In the genomic region with DNA sequence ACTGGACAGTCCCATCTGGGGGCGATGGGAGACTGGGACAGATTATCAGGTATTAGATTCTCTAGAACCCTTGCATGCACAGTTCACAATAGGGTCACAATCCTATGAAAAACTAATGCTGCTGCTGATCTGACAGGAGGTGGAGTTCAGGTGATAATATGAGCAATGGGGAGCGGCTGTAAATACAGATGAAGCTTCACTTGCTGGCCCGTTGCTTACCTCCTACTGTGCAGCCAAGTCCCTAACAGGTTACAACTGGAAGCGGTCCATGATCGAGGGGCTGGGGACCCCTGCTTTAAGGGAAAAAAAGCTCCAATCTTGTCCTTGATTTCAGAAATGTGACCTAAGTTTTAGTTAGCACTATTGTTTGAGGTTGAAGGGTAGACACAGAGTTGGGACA, we compare ENCODE assay signal across 7 cellular contexts.
"Had no signal": no experiment of that assay in that cellular context is flagged by ENCODE, and none has a peak within 500 bp of the region (broad histone marks: within the 10 kb centered on the region; RNA-seq: fewer than 3 reads in every experiment).

No MANE protein-coding gene starts in this region.

- H3K36me3 ChIP-seq: HAP-1 had no signal

- H3K4me3 ChIP-seq: GM23248, HAP-1, K562 had no signal

- H3K27ac ChIP-seq: GM23248 had no signal

- H2AFZ ChIP-seq: GM23248 had no signal

- H3K9ac ChIP-seq: GM23248 had no signal

- FAIRE-seq: K562 had no signal

- H3K9me3 ChIP-seq: HAP-1 had no signal

- H3K4me1 ChIP-seq: HAP-1 had no signal

- ATAC-seq: HCT116 had no signal

- DNase-seq: GOT3, H7, KG1 had no signal
